In the genomic region with DNA sequence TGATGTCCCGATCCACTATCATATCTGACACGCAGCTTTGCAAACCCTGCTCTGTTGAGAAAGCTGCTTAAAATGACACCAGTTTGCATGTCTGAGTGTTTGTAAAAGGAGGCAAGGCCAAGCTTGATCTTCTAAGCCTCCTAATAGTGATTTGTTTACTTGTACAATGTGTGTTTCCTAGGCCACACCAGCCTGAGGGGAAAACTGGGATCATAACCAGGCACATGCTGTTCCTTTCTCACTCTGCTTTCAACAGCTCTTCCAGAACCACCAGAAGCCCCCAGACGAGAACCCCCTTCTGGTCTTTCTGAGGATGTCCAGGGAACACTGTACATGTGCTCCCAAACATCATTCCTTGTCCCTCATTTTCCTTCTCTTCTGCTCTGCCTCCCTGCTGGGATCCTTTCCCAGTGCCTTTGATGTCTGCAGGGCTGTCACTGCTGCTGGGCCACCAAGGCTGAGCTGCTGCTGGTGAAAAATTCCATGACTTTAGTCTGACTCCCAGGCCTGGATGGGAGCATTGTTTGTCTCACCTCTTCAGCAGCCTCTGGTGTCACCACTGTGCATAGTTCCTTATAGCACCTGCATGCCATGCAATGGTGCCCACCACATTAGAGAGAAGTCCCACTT, we compare ENCODE assay signal across 26 cellular contexts. TPM values are rescaled to one million over a fixed set of nuclear protein-coding genes. Genes with fewer than 3 reads are reported as not detected.
DNase-seq lines count a peak whose midpoint lies in the region; ATAC-seq and TF ChIP-seq lines count a peak whose summit lies in the region.
"Had no signal": no experiment of that assay in that cellular context is flagged by ENCODE, and none has a peak within 500 bp of the region (broad histone marks: within the 10 kb centered on the region; RNA-seq: fewer than 3 reads in every experiment).

No MANE protein-coding gene starts in this region.

- H3K9me3 Mint-ChIP-seq in memory B cell (no peaks in the 10 kb centered on the region), GM23338 (no peaks in the 10 kb centered on the region)
- H3K9me3 Mint-ChIP-seq: activated CD4-positive, alpha-beta T cell treated with anti-CD3 and anti-CD28 coated beads, Interleukin-2, amount 10 ng/mL, durations not matched to agents 24 days and 14 days; activated naive CD4-positive, alpha-beta T cell treated with anti-CD3 and anti-CD28 coated beads, Interleukin-2, amount 10 ng/mL, durations not matched to agents 7 days and 5 days; activated T-cell treated with anti-CD3 and anti-CD28 coated beads, Interleukin-2, amount 50 U/mL, for 72 hours; mesothelial cell of epicardium; natural killer cell; T-helper 1 cell treated with Interleukin-12 subunit alpha and Interleukin-12 subunit beta and Interleukin-4 antibody, amounts not matched to agents 30 μg/mL and 1 μg/mL, for 36 hours had no signal

- no peak for TF ChIP-seq CTCF in dorsolateral prefrontal cortex (IDR thresholded peaks at IDR 0.05 in 54 of 56, conservative IDR thresholded peaks at IDR 0.05 in 2 of 56; ENCODE audit: low read depth in 1 of 56, partially characterized antibody in 56 of 56)
- no peak for TF ChIP-seq CTCF in GM23338 (conservative IDR thresholded peaks at IDR 0.05; ENCODE audit: low read depth in 2 of 2)

- H3K9me2 ChIP-seq in GM23338 (ENCODE audit: insufficient read depth): 0 out of 2 replicates have a peak, but pooled peaks cover 4% of the 10 kb centered on the region

- peaks cover 56% of the 10 kb centered on the region for H3K4me1 ChIP-seq in GM23338 (ENCODE audit: insufficient read depth)

- intact Hi-C loops in dorsolateral prefrontal cortex (cut with DNase I): no loop called here

- H3K27me3 ChIP-seq in dorsolateral prefrontal cortex (peaks cover 0 to 4% (median 0%) of the 10 kb centered on the region in 45 donors), GM23338 (ENCODE audit: insufficient read depth) (no peaks in the 10 kb centered on the region; the same call in 1 of the 2 replicates)
- H3K27me3 ChIP-seq: BE2C, sigmoid colon had no signal

- peaks cover 18% of the 10 kb centered on the region for H3K27me3 Mint-ChIP-seq in memory B cell
- H3K27me3 Mint-ChIP-seq in GM23338 (ENCODE audit: insufficient read depth, low read depth, poor library complexity): peaks cover 8% of the 10 kb centered on the region

- no peaks in the 10 kb centered on the region for H3K36me3 ChIP-seq in GM23338 (ENCODE audit: insufficient read depth)
- H3K36me3 ChIP-seq: BE2C, sigmoid colon had no signal

- H3K4me3 ChIP-seq in dorsolateral prefrontal cortex (no peak overlapping the region), GM23338 (no peak overlapping the region)
- H3K4me3 ChIP-seq: sigmoid colon had no signal

- peaks cover 20% of the 10 kb centered on the region for H3K4me1 Mint-ChIP-seq in memory B cell
- peaks cover 65% of the 10 kb centered on the region for H3K4me1 Mint-ChIP-seq in GM23338
- H3K4me1 Mint-ChIP-seq: activated naive CD4-positive, alpha-beta T cell treated with anti-CD3 and anti-CD28 coated beads, Interleukin-2, amount 10 ng/mL, durations not matched to agents 7 days and 5 days had no signal

- no peaks in the 10 kb centered on the region for H3K36me3 Mint-ChIP-seq in memory B cell
- H3K36me3 Mint-ChIP-seq in GM23338 (ENCODE audit: low read depth): no peaks in the 10 kb centered on the region
- H3K36me3 Mint-ChIP-seq: activated naive CD4-positive, alpha-beta T cell treated with anti-CD3 and anti-CD28 coated beads, Interleukin-2, amount 10 ng/mL, durations not matched to agents 7 days and 5 days; mesothelial cell of epicardium; natural killer cell had no signal

- no peak overlapping the region for H3K4me3 Mint-ChIP-seq in memory B cell
- H3K4me3 Mint-ChIP-seq in GM23338: no peak overlapping the region
- H3K4me3 Mint-ChIP-seq: activated CD4-positive, alpha-beta T cell treated with anti-CD3 and anti-CD28 coated beads, Interleukin-2, amount 10 ng/mL, durations not matched to agents 24 days and 14 days; activated naive CD4-positive, alpha-beta T cell treated with anti-CD3 and anti-CD28 coated beads, Interleukin-2, amount 10 ng/mL, durations not matched to agents 7 days and 5 days; activated T-cell treated with anti-CD3 and anti-CD28 coated beads, Interleukin-2, amount 50 U/mL, for 72 hours; mesothelial cell of epicardium; natural killer cell; T-helper 1 cell treated with Interleukin-12 subunit alpha and Interleukin-12 subunit beta and Interleukin-4 antibody, amounts not matched to agents 30 μg/mL and 1 μg/mL, for 36 hours had no signal

- no peak overlapping the region for H3K4me2 ChIP-seq in GM23338

- DNase-seq in NCI-H146 treated with DMSO at 0.1 percent for 48 hours (lab: John Stamatoyannopoulos, UW; ENCODE audit: unreplicated experiment): peak; percentile 9
- DNase-seq in NCI-H146 (lab: John Stamatoyannopoulos, UW): no peak
- no peak for DNase-seq in dorsolateral prefrontal cortex
- no peak for DNase-seq in memory B cell (ENCODE audit: low spot score in 2 of 2)
- no peak for DNase-seq in superior temporal gyrus (ENCODE audit: extremely low spot score)
- DNase-seq in GM23338 (ENCODE audit: low spot score): no peak
- DNase-seq: activated CD4-positive, alpha-beta T cell treated with anti-CD3 and anti-CD28 coated beads, Interleukin-2, amount 10 ng/mL, durations not matched to agents 24 days and 14 days; activated naive CD4-positive, alpha-beta T cell treated with anti-CD3 and anti-CD28 coated beads, Interleukin-2, amount 10 ng/mL, durations not matched to agents 7 days and 5 days; activated T-cell treated with anti-CD3 and anti-CD28 coated beads, Interleukin-2, amount 50 U/mL, for 72 hours; BE2C; effector CD4-positive, alpha-beta T cell; erythroblast; kidney glomerular epithelial cell; natural killer cell; NCI-H1105; NCI-H510A; NK-92 treated with Interleukin-12 subunit alpha and Interleukin-12 subunit beta, amount 100 ng/mL, for 24 hours; sigmoid colon had no signal

- H4K20me1 ChIP-seq in GM23338 (replicated peaks; ENCODE audit: insufficient read depth): no peaks in the 10 kb centered on the region

- no peaks in the 10 kb centered on the region for H3K79me2 ChIP-seq in GM23338 (replicated peaks; ENCODE audit: insufficient read depth)

- ATAC-seq in memory B cell (ENCODE audit: low read depth): no peak
- ATAC-seq in HG02759 (IDR thresholded peaks at IDR 0.05; ENCODE audit: unreplicated experiment): no peak
- ATAC-seq in GM23338: no peak
- ATAC-seq: activated T-cell treated with anti-CD3 and anti-CD28 coated beads, Interleukin-2, amount 50 U/mL, for 72 hours; HepG2; natural killer cell had no signal

- H3K27ac ChIP-seq in dorsolateral prefrontal cortex (peak overlapping the region in 46 of 59 donors; percentile 2 to 96 (median 46)), temporal lobe (ENCODE audit: low read depth, low read length) (peak overlapping the region; percentile 32), GM23338 (ENCODE audit: low read depth) (no peak overlapping the region)

- peaks cover 6% of the 10 kb centered on the region; the same call in 1 of the 2 replicates for H3F3A ChIP-seq in GM23338 (replicated peaks; ENCODE audit: low read depth)

- H2AFZ ChIP-seq in GM23338: no peak overlapping the region

- H3K27ac Mint-ChIP-seq in memory B cell (peak overlapping the region; percentile 48), GM23338 (no peak overlapping the region)
- H3K27ac Mint-ChIP-seq: activated CD4-positive, alpha-beta T cell treated with anti-CD3 and anti-CD28 coated beads, Interleukin-2, amount 10 ng/mL, durations not matched to agents 24 days and 14 days; activated naive CD4-positive, alpha-beta T cell treated with anti-CD3 and anti-CD28 coated beads, Interleukin-2, amount 10 ng/mL, durations not matched to agents 7 days and 5 days; activated T-cell treated with anti-CD3 and anti-CD28 coated beads, Interleukin-2, amount 50 U/mL, for 72 hours; mesothelial cell of epicardium; natural killer cell; T-helper 1 cell treated with Interleukin-12 subunit alpha and Interleukin-12 subunit beta and Interleukin-4 antibody, amounts not matched to agents 30 μg/mL and 1 μg/mL, for 36 hours had no signal

TF ChIP-seq in GM23338, 12 proteins besides CTCF, POLR2A, EP300 and RAD21 (continues in another document):
- TF ChIP-seq EZH2phosphoT487 (IDR thresholded peaks at IDR 0.05; ENCODE audit: unreplicated experiment) (no peak), REST (IDR thresholded peaks at IDR 0.05; ENCODE audit: unreplicated experiment) (no peak)

RNA-seq across cellular contexts. Expression of gene LGI1, which starts 4.0 kb away (rescaled TPM):
- total RNA-seq in dorsolateral prefrontal cortex: 100 to 1,000 TPM in 21 of 120 experiments, 10 to 100 TPM in 99; 38.7 to 130 (median 85.4) TPM
- total RNA-seq in temporal lobe: 19.7 TPM
- 0.28 TPM in 1 of 2 replicates, not detected in the other for total RNA-seq in GM23338 (2014; rRNA removed; shearing (Covaris generic))
- 0.28 and 0.31 TPM in 2 replicates for polyA plus RNA-seq in GM23338 (2016; fragmentation: Nextera tagmentation; extraction: Ambion mirVana)
- total RNA-seq: A172; activated CD4-positive, alpha-beta T cell treated with anti-CD3 and anti-CD28 coated beads, Interleukin-2, amount 10 ng/mL, durations not matched to agents 24 days and 14 days; activated T-cell treated with anti-CD3 and anti-CD28 coated beads, Interleukin-2, amount 50 U/mL, for 72 hours; Daoy; HepG2; natural killer cell; SK-MEL-5 had no signal
- polyA plus RNA-seq: HepG2 had no signal

RNA-seq across cellular contexts. Expression of gene FRA10AC1, which starts 51.3 kb away (rescaled TPM):
- total RNA-seq in dorsolateral prefrontal cortex: 10 to 100 TPM; 12.5 to 64.1 (median 31.2) TPM
- 21.6 TPM for total RNA-seq in temporal lobe
- total RNA-seq in GM23338 (2014; rRNA removed; shearing (Covaris generic)): 12.1 and 51.5 TPM in 2 replicates
- polyA plus RNA-seq in GM23338 (2016; fragmentation: Nextera tagmentation; extraction: Ambion mirVana): 34.3 and 35.4 TPM in 2 replicates

Comparison
In these comparisons a context has a peak if more than half of its experiments do, and no peak if none do; other contexts are left out.
1. RNA of gene LGI1, which starts 4.0 kb away (total RNA-seq): 38.7 to 130 TPM in dorsolateral prefrontal cortex and 19.7 TPM in temporal lobe (single experiment); 0.28 TPM in GM23338; every median in the first group is over 10 times any median in the second.